1 cellular context compared by ENCODE assay signal in genomic region chr4:4248036-4248884, GRCh38.
A peak's percentile ranks its signal among the peaks of the same experiment; 100 is the strongest.
TF ChIP-seq lines count a peak whose summit lies in the region.

Gene TMEM128 (minus strand): TSS chr4:4248223. CDS start chr4:4248202, 21 bp downstream.

TF ChIP-seq in HepG2, 621 proteins besides CTCF, POLR2A, EP300 and RAD21 (continued from another document and continues in another):
- TF ChIP-seq HNF1A (IDR thresholded peaks at IDR 0.05; ENCODE audit: low read depth) (no peak), HNF1A (CRISPR knock-in tag; IDR thresholded peaks at IDR 0.05; ENCODE audit: borderline replicate concordance) (no peak; the same call in 1 of the 2 replicates), TOE1 (CRISPR knock-in tag; IDR thresholded peaks at IDR 0.05) (no peak), MTA1 (CRISPR knock-in tag; IDR thresholded peaks at IDR 0.05; ENCODE audit: borderline replicate concordance) (no peak), ZNF33B (CRISPR knock-in tag; IDR thresholded peaks at IDR 0.05) (no peak), ZNF747 (CRISPR knock-in tag; IDR thresholded peaks at IDR 0.05; ENCODE audit: borderline replicate concordance) (no peak), JUN (CRISPR knock-in tag; IDR thresholded peaks at IDR 0.05) (0 out of 2 replicates have a peak, but pooled peaks have one; percentile 21), RFX1 (IDR thresholded peaks at IDR 0.05) (no peak), WIZ (CRISPR knock-in tag; IDR thresholded peaks at IDR 0.05) (peak; percentile 80; the same call in 1 of the 2 replicates), HMGXB3 (CRISPR knock-in tag; IDR thresholded peaks at IDR 0.05; ENCODE audit: borderline replicate concordance) (peak; percentile 79), HMG20A (CRISPR knock-in tag; IDR thresholded peaks at IDR 0.05; ENCODE audit: borderline replicate concordance) (no peak), SOX13 (IDR thresholded peaks at IDR 0.05) (no peak), SOX13 (CRISPR knock-in tag; conservative IDR thresholded peaks at IDR 0.05 in 1 of 2, IDR thresholded peaks at IDR 0.05 in 1 of 2) (no peak; a peak in 1 of 4 replicates), ZBTB37 (CRISPR knock-in tag; IDR thresholded peaks at IDR 0.05) (no peak; the same call in 1 of the 2 replicates), UBTF (CRISPR knock-in tag; IDR thresholded peaks at IDR 0.05) (peak; percentile 81), ZGPAT (CRISPR knock-in tag; IDR thresholded peaks at IDR 0.05) (peak; percentile 95), ZNF772 (CRISPR knock-in tag; IDR thresholded peaks at IDR 0.05) (no peak), ZNF746 (CRISPR knock-in tag; IDR thresholded peaks at IDR 0.05) (no peak), KDM5A (IDR thresholded peaks at IDR 0.05; ENCODE audit: borderline replicate concordance, low read length) (peak; percentile 98), ETV6 (CRISPR knock-in tag; conservative IDR thresholded peaks at IDR 0.05) (0 out of 2 replicates have a peak, but pooled peaks have one; percentile 44), PRDM4 (CRISPR knock-in tag; IDR thresholded peaks at IDR 0.05; ENCODE audit: borderline replicate concordance) (no peak), ZNF703 (CRISPR knock-in tag; IDR thresholded peaks at IDR 0.05; ENCODE audit: borderline replicate concordance) (peak; percentile 82; the same call in 1 of the 2 replicates), ZNF317 (CRISPR knock-in tag; IDR thresholded peaks at IDR 0.05) (peak; percentile 75; the same call in 1 of the 2 replicates), ZNF777 (CRISPR knock-in tag; IDR thresholded peaks at IDR 0.05) (no peak; the same call in 1 of the 2 replicates), ZIK1 (CRISPR knock-in tag; IDR thresholded peaks at IDR 0.05; ENCODE audit: borderline replicate concordance, low read depth) (no peak), SKI (IDR thresholded peaks at IDR 0.05; ENCODE audit: partially characterized antibody) (peak; percentile 37), RFXAP (CRISPR knock-in tag; IDR thresholded peaks at IDR 0.05; ENCODE audit: borderline replicate concordance) (peak; percentile 86), ZNF460 (CRISPR knock-in tag; IDR thresholded peaks at IDR 0.05; ENCODE audit: borderline replicate concordance) (peak; percentile 41; the same call in 1 of the 2 replicates), ARHGAP35 (CRISPR knock-in tag; IDR thresholded peaks at IDR 0.05; ENCODE audit: borderline replicate concordance) (peak; percentile 88; the same call in 1 of the 2 replicates), SRSF9 (IDR thresholded peaks at IDR 0.05; ENCODE audit: borderline replicate concordance, insufficient read depth, low read depth, low read length, poor library complexity, severe bottlenecking) (no peak), ZSCAN25 (CRISPR knock-in tag; IDR thresholded peaks at IDR 0.05) (no peak), ZNF781 (CRISPR knock-in tag; IDR thresholded peaks at IDR 0.05; ENCODE audit: borderline replicate concordance, not compliant biosample characterization) (peak; percentile 9), PLRG1 (conservative IDR thresholded peaks at IDR 0.05) (no peak), SP4 (CRISPR knock-in tag; IDR thresholded peaks at IDR 0.05) (peak; percentile 72), MXD1 (CRISPR knock-in tag; IDR thresholded peaks at IDR 0.05) (peak; percentile 70; the same call in 1 of the 2 replicates), THRA (CRISPR knock-in tag; IDR thresholded peaks at IDR 0.05; ENCODE audit: borderline replicate concordance) (no peak)
